In the genomic region with DNA sequence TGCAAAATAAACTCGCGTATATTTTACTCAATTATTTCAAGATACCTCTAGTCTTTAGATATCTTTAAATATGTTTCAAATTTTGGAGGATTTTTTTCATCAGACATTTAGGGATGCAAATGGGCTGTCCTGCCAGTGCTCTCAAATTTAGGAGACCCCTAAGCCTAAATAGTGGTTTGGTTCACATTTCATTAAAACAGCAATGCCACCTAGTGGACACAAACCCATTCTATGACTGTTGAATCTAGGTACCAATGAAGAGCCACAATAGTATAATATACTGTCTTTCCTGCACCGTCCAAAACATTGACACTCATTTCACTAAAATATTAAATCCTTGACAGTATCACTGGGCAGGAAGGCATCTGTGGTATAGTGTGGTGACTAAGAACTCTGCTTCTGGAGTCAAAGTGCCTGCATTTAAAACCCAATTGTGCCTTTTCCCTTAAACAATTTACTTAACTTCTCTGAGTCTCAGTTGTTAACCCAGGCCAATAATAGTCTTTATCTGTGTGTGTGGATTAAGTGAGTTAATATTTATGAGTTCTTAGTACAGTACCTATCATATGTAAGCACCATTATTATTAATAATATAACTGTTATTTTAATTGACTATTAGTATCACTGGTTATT, we compare ENCODE assay signal across 8 cellular contexts.
DNase-seq lines count a peak whose midpoint lies in the region; ATAC-seq and TF ChIP-seq lines count a peak whose summit lies in the region.

No MANE protein-coding gene starts in this region.

- peak; percentile 2 for DNase-seq in NCI-H128 (lab: John Stamatoyannopoulos, UW; ENCODE audit: unreplicated experiment)
- DNase-seq in fibroblast of gingiva (ENCODE audit: low read depth), result peak; percentile 10
- no peak for DNase-seq in tibial artery
- DNase-seq in coronary artery (ENCODE audit: low spot score), result no peak
- DNase-seq in uterus, result no peak
- no peak for DNase-seq in COLO668 (lab: John Stamatoyannopoulos, UW; ENCODE audit: unreplicated experiment)

- H3K9me3 ChIP-seq in tibial artery (no peaks in the 10 kb centered on the region), uterus (no peaks in the 10 kb centered on the region)

- H3K4me3 ChIP-seq in tibial artery (no peak overlapping the region), coronary artery (no peak overlapping the region), uterus (no peak overlapping the region)

- H3K27ac ChIP-seq in C4-2B (no peak overlapping the region), tibial artery (no peak overlapping the region), coronary artery (no peak overlapping the region), uterus (no peak overlapping the region)

- ATAC-seq in GM19467 (IDR thresholded peaks at IDR 0.05; ENCODE audit: unreplicated experiment), result peak; percentile 57

- TF ChIP-seq CTCF in C4-2B (conservative IDR thresholded peaks at IDR 0.05) (peak; percentile 78), tibial artery (IDR thresholded peaks at IDR 0.05) (peak; percentile 4 to 6), coronary artery (IDR thresholded peaks at IDR 0.05) (no peak), uterus (IDR thresholded peaks at IDR 0.05) (peak in 2 of 4 experiments; percentile 13 to 21)

- no peaks in the 10 kb centered on the region for H3K4me1 ChIP-seq in tibial artery
- H3K4me1 ChIP-seq in uterus, result no peaks in the 10 kb centered on the region

- H3K36me3 ChIP-seq in tibial artery (no peaks in the 10 kb centered on the region), uterus (no peaks in the 10 kb centered on the region)

- H3K27me3 ChIP-seq in tibial artery (no peaks in the 10 kb centered on the region), uterus (no peaks in the 10 kb centered on the region)

- intact Hi-C loops in tibial artery (cut with DNase I; ENCODE audit: low total_unique reads), result no loop called here
- intact Hi-C loops in uterus (cut with DNase I; ENCODE audit: low total_unique reads), result no loop called here

- TF ChIP-seq POLR2A in uterus (IDR thresholded peaks at IDR 0.05), result no peak

Comparison
In these comparisons a context has a peak if more than half of its experiments do, and no peak if none do; other contexts are left out.
1. DNase-seq: peak in NCI-H128 (single experiment) and fibroblast of gingiva (single experiment); none in tibial artery (0 of 2), coronary artery (single experiment), uterus (0 of 2) and COLO668 (single experiment).